8 cellular contexts compared by ENCODE assay signal in the genomic region with DNA sequence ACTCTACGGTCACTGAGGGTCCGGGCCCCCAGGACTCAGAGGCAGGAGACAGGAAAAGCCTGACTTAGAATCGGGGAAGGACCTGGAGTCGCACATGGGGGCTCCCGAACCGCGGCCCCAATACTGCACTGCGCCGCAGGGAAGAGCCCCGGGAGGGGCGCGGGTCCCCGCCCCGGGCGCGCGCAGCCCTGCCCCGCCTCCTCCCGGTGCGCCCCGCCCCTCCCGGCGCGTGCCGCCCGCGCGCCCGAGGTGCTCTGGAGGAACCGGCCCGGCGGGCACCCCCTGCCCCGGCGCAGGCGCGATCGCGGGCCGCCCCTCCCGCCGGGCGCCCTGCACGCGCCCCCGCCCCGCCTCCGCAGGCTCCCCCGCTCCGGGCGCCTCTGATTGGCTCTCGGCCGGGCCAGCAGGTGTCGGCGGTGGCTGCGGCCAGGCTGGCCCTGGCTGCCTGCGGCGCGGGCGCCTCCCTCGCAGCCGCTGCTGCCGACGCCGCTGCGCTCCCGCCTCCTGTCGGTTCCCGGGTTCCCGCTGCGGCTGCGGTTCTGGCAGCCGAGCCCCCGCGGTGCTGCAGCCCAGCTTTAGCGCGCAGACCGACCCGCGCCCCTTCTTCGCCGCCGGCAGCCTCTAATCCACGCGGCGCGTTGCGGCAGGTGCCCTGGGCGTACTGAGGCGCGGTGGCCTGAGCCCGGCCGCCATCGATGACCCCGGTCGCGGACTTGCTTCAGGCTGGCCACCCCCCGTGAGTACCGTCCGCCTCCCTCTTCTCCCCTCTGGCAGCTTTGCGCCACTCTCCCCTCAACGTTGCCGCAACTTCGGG. TPM values are rescaled to one million over a fixed set of nuclear protein-coding genes. Genes with fewer than 3 reads are reported as not detected.
DNase-seq lines count a peak whose midpoint lies in the region; ATAC-seq and TF ChIP-seq lines count a peak whose summit lies in the region.

A gene (plus strand): TSS at position 429 of the 814 bp plus-strand sequence. CDS start 91,208 bp downstream, outside the sequence.

- no peak within 1 kb of the TSS for H3K4me3 ChIP-seq in CD8-positive, alpha-beta memory T cell (ENCODE audit: low read length)
- H3K4me3 ChIP-seq in kidney epithelial cell (ENCODE audit: low read depth, low read length) = peak within 1 kb of the TSS; percentile 49
- peak within 1 kb of the TSS; percentile 47 for H3K4me3 ChIP-seq in smooth muscle cell

- no peaks in the 10 kb centered on the region for H4K20me1 ChIP-seq in smooth muscle cell (ENCODE audit: low read depth)

- no peak for DNase-seq in CD8-positive, alpha-beta memory T cell
- peak; percentile 81 for DNase-seq in NCI-H748 (lab: John Stamatoyannopoulos, UW; ENCODE audit: unreplicated experiment)
- peak; percentile 94 to 96 for DNase-seq in T47D (ENCODE audit: low read depth in 1 of 2, low spot score in 1 of 2)
- DNase-seq in kidney epithelial cell (ENCODE audit: low read depth) = no peak
- no peak for DNase-seq in smooth muscle cell (lab: John Stamatoyannopoulos, UW; ENCODE audit: unreplicated experiment)
- no peak for DNase-seq in KG1 (lab: John Stamatoyannopoulos, UW)

- no peak within 1 kb of the TSS for H3K27ac Mint-ChIP-seq in CD8-positive, alpha-beta memory T cell

- peak; percentile 39 for TF ChIP-seq POLR2A in GM19099 (IDR thresholded peaks at IDR 0.05; ENCODE audit: extremely low read depth, insufficient read length, low read depth)

- TF ChIP-seq CTCF in kidney epithelial cell (IDR thresholded peaks at IDR 0.05; ENCODE audit: insufficient read depth, low read length, poor library complexity, severe bottlenecking) = no peak
- no peak for TF ChIP-seq CTCF in smooth muscle cell (IDR thresholded peaks at IDR 0.05; ENCODE audit: borderline replicate concordance, insufficient read depth, poor library complexity, severe bottlenecking)

- in situ Hi-C loops in T47D (cut with HindIII; ENCODE audit: low pct_unique_long_range_greater_than_20kb, low sequenced_read_pairs) = no loop called here

- peaks cover 9 to 23% (median 16%) of the 10 kb centered on the region in 3 donors for H3K4me1 Mint-ChIP-seq in CD8-positive, alpha-beta memory T cell

- H3K27me3 ChIP-seq in CD8-positive, alpha-beta memory T cell (ENCODE audit: insufficient read depth, low read length, poor library complexity, severe bottlenecking) = peaks cover 19% of the 10 kb centered on the region
- H3K27me3 ChIP-seq in kidney epithelial cell (ENCODE audit: control insufficient read depth, insufficient read depth, low read length) (peaks cover 33% of the 10 kb centered on the region), smooth muscle cell (ENCODE audit: low read depth) (peaks cover 98% of the 10 kb centered on the region)

- peaks cover 40 to 67% of the 10 kb centered on the region in 2 donors for H3K27me3 Mint-ChIP-seq in CD8-positive, alpha-beta memory T cell

- H3K79me2 ChIP-seq in smooth muscle cell (ENCODE audit: low read depth) = no peaks in the 10 kb centered on the region

- no peaks in the 10 kb centered on the region for H3K36me3 Mint-ChIP-seq in CD8-positive, alpha-beta memory T cell

- CTCF ChIA-PET in CD8-positive, alpha-beta memory T cell (lab: Charles Lee) = no interaction called here

- H3K27ac ChIP-seq in CD8-positive, alpha-beta memory T cell (ENCODE audit: low read depth, low read length) = no peak within 1 kb of the TSS
- no peak within 1 kb of the TSS for H3K27ac ChIP-seq in smooth muscle cell (ENCODE audit: low read depth)

- H3F3A ChIP-seq in smooth muscle cell (ENCODE audit: low read depth) = no peaks in the 10 kb centered on the region

- peak within 1 kb of the TSS in 5 of 7 donors; percentile 32 to 84 (median 48) for H3K4me3 Mint-ChIP-seq in CD8-positive, alpha-beta memory T cell

- no peaks in the 10 kb centered on the region for H3K4me1 ChIP-seq in CD8-positive, alpha-beta memory T cell (ENCODE audit: insufficient read depth, low read length)
- peaks cover 9% of the 10 kb centered on the region for H3K4me1 ChIP-seq in smooth muscle cell (ENCODE audit: low read depth)

- 2% methylated on average over 68 of the region's 103 CpGs for WGBS in smooth muscle cell (ENCODE audit: low lambda C conversion rate)

- POLR2A ChIA-PET in CD8-positive, alpha-beta memory T cell (lab: Charles Lee) = no interaction called here

- H3K4me2 ChIP-seq in smooth muscle cell = peak within 1 kb of the TSS; percentile 88

- peak; percentile 73 for ATAC-seq in HG03280 (IDR thresholded peaks at IDR 0.05; ENCODE audit: unreplicated experiment)

- H3K9me3 ChIP-seq in CD8-positive, alpha-beta memory T cell (ENCODE audit: low read length) = no peaks in the 10 kb centered on the region
- H3K9me3 ChIP-seq in smooth muscle cell (replicated peaks; ENCODE audit: low read depth) = no peaks in the 10 kb centered on the region

- H3K9me3 Mint-ChIP-seq in CD8-positive, alpha-beta memory T cell = peaks cover 2 to 10% (median 5%) of the 10 kb centered on the region in 5 donors

- H3K36me3 ChIP-seq in CD8-positive, alpha-beta memory T cell (ENCODE audit: insufficient read depth, low read length) = no peaks in the 10 kb centered on the region
- H3K36me3 ChIP-seq in kidney epithelial cell (ENCODE audit: control insufficient read depth, insufficient read depth, low read length) = no peaks in the 10 kb centered on the region
- H3K36me3 ChIP-seq in smooth muscle cell (ENCODE audit: low read depth) = no peaks in the 10 kb centered on the region

- H3K9ac ChIP-seq in smooth muscle cell (ENCODE audit: low read depth) = no peak within 1 kb of the TSS

- peak within 1 kb of the TSS; percentile 27 for H2AFZ ChIP-seq in smooth muscle cell (ENCODE audit: low read depth)

RNA-seq across cellular contexts. Expression of the gene that starts here (rescaled TPM):
- total RNA-seq in CD8-positive, alpha-beta memory T cell = not detected
- not detected for polyA plus RNA-seq in CD8-positive, alpha-beta memory T cell
- total RNA-seq in kidney epithelial cell = 0.04 and 0.07 TPM in 2 replicates
- not detected in 2 replicates for total RNA-seq in smooth muscle cell
- not detected in 2 replicates for polyA plus RNA-seq in smooth muscle cell

Comparison
In these comparisons a context has a peak if more than half of its experiments do, and no peak if none do; other contexts are left out.
1. DNase-seq: peak in NCI-H748 (single experiment) and T47D (2 of 2); none in CD8-positive, alpha-beta memory T cell (0 of 5), kidney epithelial cell (single experiment), smooth muscle cell (single experiment) and KG1 (single experiment).